13 cellular contexts compared by ENCODE assay signal in the genomic region with DNA sequence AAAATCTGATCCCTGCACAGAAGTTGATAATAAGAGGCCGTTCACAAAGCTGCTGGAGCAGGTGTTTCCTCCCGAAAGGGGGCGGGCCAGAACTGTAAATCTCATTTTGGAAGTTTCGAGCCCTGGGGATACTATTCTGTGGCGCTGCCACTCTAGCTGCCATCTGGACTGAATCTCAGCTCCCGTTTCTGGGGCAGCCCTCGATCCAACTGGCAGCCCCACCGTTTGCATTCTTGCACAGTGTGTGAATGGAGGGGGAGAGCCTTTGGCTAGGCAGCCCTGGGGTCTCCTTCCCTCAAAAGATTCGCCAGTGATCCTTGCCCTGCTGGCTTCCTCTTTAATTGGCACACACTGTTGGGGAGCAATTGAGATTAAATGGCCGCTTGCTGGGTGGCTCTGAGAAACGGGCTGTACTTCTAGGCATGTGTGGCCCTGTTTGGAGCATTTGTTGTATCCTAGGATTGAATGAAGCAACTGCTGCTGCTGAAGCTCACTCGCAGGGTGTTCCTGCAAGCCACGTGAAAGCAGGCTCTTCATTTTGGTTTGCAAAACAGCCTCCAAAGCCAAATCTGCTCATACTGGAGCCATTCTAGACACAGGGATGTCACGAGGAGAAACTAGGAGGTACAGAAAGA. TPM values are rescaled to one million over a fixed set of nuclear protein-coding genes. Genes with fewer than 3 reads are reported as not detected.
DNase-seq lines count a peak whose midpoint lies in the region; ATAC-seq and TF ChIP-seq lines count a peak whose summit lies in the region.
"Had no signal": no experiment of that assay in that cellular context is flagged by ENCODE, and none has a peak within 500 bp of the region (broad histone marks: within the 10 kb centered on the region; RNA-seq: fewer than 3 reads in every experiment).

No MANE protein-coding gene starts in this region.

- no peak overlapping the region for H3K27ac ChIP-seq in DND-41 (ENCODE audit: low read length)
- H3K27ac ChIP-seq in trophoblast cell (ENCODE audit: low read depth, low read length): no peak overlapping the region

- H3K18ac ChIP-seq in trophoblast cell (ENCODE audit: low read length): no peak overlapping the region

- H3K14ac ChIP-seq in trophoblast cell (ENCODE audit: low read length): no peak overlapping the region

- no peak overlapping the region for H3K4ac ChIP-seq in trophoblast cell (ENCODE audit: low read depth, low read length)

- no peak overlapping the region for H4K12ac ChIP-seq in trophoblast cell (ENCODE audit: low read depth, low read length)

- H3K27me3 ChIP-seq in DND-41 (ENCODE audit: insufficient read depth, low read length, poor library complexity) (peaks cover 33% of the 10 kb centered on the region), trophoblast cell (ENCODE audit: insufficient read depth, low read length) (no peaks in the 10 kb centered on the region)

- no peak overlapping the region for H4K91ac ChIP-seq in trophoblast cell (ENCODE audit: low read depth, low read length)

- H4K20me1 ChIP-seq in DND-41 (ENCODE audit: insufficient read depth, low read length): no peaks in the 10 kb centered on the region

- H3K79me2 ChIP-seq in DND-41 (ENCODE audit: insufficient read depth, low read length): no peaks in the 10 kb centered on the region
- H3K79me2 ChIP-seq in trophoblast cell (ENCODE audit: control insufficient read depth, insufficient read depth, low read length, poor library complexity): no peaks in the 10 kb centered on the region

- no peaks in the 10 kb centered on the region for H3K9me3 ChIP-seq in DND-41 (ENCODE audit: insufficient read depth, low read length, severe bottlenecking)
- no peaks in the 10 kb centered on the region for H3K9me3 ChIP-seq in mucosa of descending colon
- H3K9me3 ChIP-seq in trophoblast cell (ENCODE audit: insufficient read depth, low read depth, low read length): no peaks in the 10 kb centered on the region

- H3K36me3 ChIP-seq in DND-41 (ENCODE audit: insufficient read depth, low read length) (no peaks in the 10 kb centered on the region), mucosa of descending colon (ENCODE audit: low read depth) (no peaks in the 10 kb centered on the region), trophoblast cell (ENCODE audit: control insufficient read depth in 1 of 2, insufficient read depth in 2 of 2, low read length in 2 of 2) (no peaks in the 10 kb centered on the region)

- no peak overlapping the region for H4K8ac ChIP-seq in trophoblast cell (ENCODE audit: low read depth, low read length)

- no peaks in the 10 kb centered on the region for H3K79me1 ChIP-seq in trophoblast cell (ENCODE audit: low read length)

- H2BK12ac ChIP-seq in trophoblast cell (ENCODE audit: low read length): no peak overlapping the region

- H3K4me2 ChIP-seq in DND-41 (ENCODE audit: insufficient read depth, low read length) (no peak overlapping the region), trophoblast cell (ENCODE audit: low read length) (no peak overlapping the region)

- H2BK5ac ChIP-seq in trophoblast cell (ENCODE audit: low read depth, low read length, poor library complexity): no peak overlapping the region

- no peaks in the 10 kb centered on the region for H3K4me1 ChIP-seq in DND-41 (ENCODE audit: insufficient read depth, low read length)
- H3K4me1 ChIP-seq in mucosa of descending colon (ENCODE audit: low read depth): no peaks in the 10 kb centered on the region
- no peaks in the 10 kb centered on the region for H3K4me1 ChIP-seq in trophoblast cell (ENCODE audit: control insufficient read depth in 1 of 2, insufficient read depth in 2 of 2, low read length in 2 of 2)

- no peak overlapping the region for H3K23ac ChIP-seq in trophoblast cell (ENCODE audit: low read length)

- ATAC-seq in DND-41 (ENCODE audit: insufficient read depth, low read depth) (peak; percentile 44; the same call in 1 of the 3 replicates), HG02678 (IDR thresholded peaks at IDR 0.05; ENCODE audit: unreplicated experiment) (peak; percentile 63), mucosa of descending colon (peak; percentile 33), HG03280 (IDR thresholded peaks at IDR 0.05; ENCODE audit: unreplicated experiment) (no peak)
- ATAC-seq: left colon had no signal

- no CpG with 5 or more reads among the region's 14 CpGs for WGBS in trophoblast cell (ENCODE audit: extremely low coverage, insufficient coverage, insufficient read length)

- no peak overlapping the region for H2AFZ ChIP-seq in DND-41 (ENCODE audit: low read depth, low read length)
- H2AFZ ChIP-seq in trophoblast cell (ENCODE audit: insufficient read depth, low read length, poor library complexity): no peak overlapping the region

- H3K4me3 ChIP-seq in DND-41 (ENCODE audit: low read depth in 1 of 2, low read length in 2 of 2): no peak overlapping the region
- H3K4me3 ChIP-seq in mucosa of descending colon: no peak overlapping the region
- no peak overlapping the region for H3K4me3 ChIP-seq in trophoblast cell (ENCODE audit: low read depth, low read length)

- DNase-seq in DND-41 (peak; percentile 8), anterior cingulate cortex (lab: John Stamatoyannopoulos, UW) (peak in 53 of 58 donors; percentile 8 to 87 (median 53)), mucosa of descending colon (peak in 1 of 3 donors; percentile 23), AG20443 (ENCODE audit: low spot score) (no peak), trophoblast cell (no peak), SKM-1 (lab: John Stamatoyannopoulos, UW; ENCODE audit: unreplicated experiment) (no peak)
- DNase-seq: NCI-H1436 treated with DMSO at 0.1 percent for 48 hours; SHP77 treated with DMSO at 0.1 percent for 48 hours; stimulated activated naive CD4-positive, alpha-beta T cell treated with Interleukin-2 at 50 U/mL for 16 hours had no signal

- H3K9ac ChIP-seq in DND-41 (ENCODE audit: low read depth, low read length) (no peak overlapping the region), trophoblast cell (ENCODE audit: low read length) (no peak overlapping the region)

- no peak overlapping the region for H2AK5ac ChIP-seq in trophoblast cell (ENCODE audit: low read length)

- H2BK120ac ChIP-seq in trophoblast cell (ENCODE audit: insufficient read depth, low read length, poor library complexity): no peak overlapping the region

- intact Hi-C loops in mucosa of descending colon (cut with DNase I, micrococcal nuclease): no loop called here

- TF ChIP-seq CTCF in DND-41 (IDR thresholded peaks at IDR 0.05; ENCODE audit: borderline replicate concordance, extremely low read depth, low read length, poor library complexity, severe bottlenecking) (no peak), mucosa of descending colon (IDR thresholded peaks at IDR 0.05) (no peak)

RNA-seq across cellular contexts. Expression of a gene that starts 57.2 kb away (rescaled TPM):
- not detected for total RNA-seq in mucosa of descending colon
- not detected in 2 replicates for polyA plus RNA-seq in trophoblast cell (2013)
- total RNA-seq: left colon, osteoblast had no signal

Comparison
In these comparisons a context has a peak if more than half of its experiments do, and no peak if none do; other contexts are left out.
1. DNase-seq: peak in DND-41 (single experiment) and anterior cingulate cortex (53 of 58); none in AG20443 (single experiment), trophoblast cell (0 of 2) and SKM-1 (single experiment).